30 cellular contexts compared by ENCODE assay signal in the genomic region with DNA sequence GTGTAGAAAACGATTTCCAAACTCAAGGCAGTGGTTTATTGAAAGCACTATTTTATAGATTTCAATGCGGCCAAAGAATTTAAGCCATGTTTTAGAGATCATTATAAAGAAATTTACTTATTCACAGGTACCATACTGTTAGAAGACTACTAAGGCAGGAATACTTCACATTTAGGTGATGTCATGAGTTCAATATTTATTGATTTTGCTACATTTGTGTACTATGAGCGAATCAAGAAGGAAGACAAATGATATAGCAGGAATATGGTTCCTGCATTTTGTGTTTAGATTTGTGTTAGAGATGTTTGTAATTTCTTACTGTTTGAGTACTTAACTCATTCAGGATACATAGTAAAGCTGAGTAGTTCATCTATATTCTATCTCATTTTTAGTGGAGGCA. TPM values are rescaled to one million over a fixed set of nuclear protein-coding genes. Genes with fewer than 3 reads are reported as not detected.
A peak's percentile ranks its signal among the peaks of the same experiment; 100 is the strongest.
DNase-seq lines count a peak whose midpoint lies in the region; ATAC-seq and TF ChIP-seq lines count a peak whose summit lies in the region.
"Had no signal": no experiment of that assay in that cellular context is flagged by ENCODE, and none has a peak within 500 bp of the region (broad histone marks: within the 10 kb centered on the region; RNA-seq: fewer than 3 reads in every experiment).

No MANE protein-coding gene starts in this region.

- no peaks in the 10 kb centered on the region for H3K27me3 Mint-ChIP-seq in activated T-cell treated with anti-CD3 and anti-CD28 coated beads, Interleukin-2, amount 50 U/mL, for 72 hours (ENCODE audit: low read depth)
- H3K27me3 Mint-ChIP-seq in endothelial cell (ENCODE audit: unreplicated experiment) (peaks cover 5% of the 10 kb centered on the region), type B pancreatic cell (no peaks in the 10 kb centered on the region)
- H3K27me3 Mint-ChIP-seq: CD4-positive, alpha-beta memory T cell; dendritic cell treated with granulocyte-macrophage colony-stimulating factor and Interleukin-4, amounts not matched to agents 40 ng/mL and 50 ng/mL, for 4 days; naive B cell; stimulated activated naive B cell treated with anti-CD40 and anti-IgM and Interleukin-4, amounts not matched to agents 10 μg/mL and 1 μg/mL and 100 μg/mL, for 72 hours had no signal

- no peaks in the 10 kb centered on the region for H3K36me3 ChIP-seq in Loucy (ENCODE audit: insufficient read depth, low read length)
- H3K36me3 ChIP-seq: MG63, upper lobe of left lung had no signal

- no peaks in the 10 kb centered on the region for H3K9me2 ChIP-seq in Loucy (replicated peaks; ENCODE audit: low read depth, low read length)

- TF ChIP-seq CTCF in Loucy (conservative IDR thresholded peaks at IDR 0.05; ENCODE audit: low read length) (no peak), endothelial cell (IDR thresholded peaks at IDR 0.05; ENCODE audit: unreplicated experiment) (no peak), type B pancreatic cell (conservative IDR thresholded peaks at IDR 0.05) (no peak)

- peak overlapping the region; percentile 82 for H3K27ac Mint-ChIP-seq in activated T-cell treated with anti-CD3 and anti-CD28 coated beads, Interleukin-2, amount 50 U/mL, for 72 hours
- H3K27ac Mint-ChIP-seq in endothelial cell (ENCODE audit: unreplicated experiment) (peak overlapping the region; percentile 48), type B pancreatic cell (peak overlapping the region; percentile 31)
- H3K27ac Mint-ChIP-seq: dendritic cell treated with granulocyte-macrophage colony-stimulating factor and Interleukin-4, amounts not matched to agents 40 ng/mL and 50 ng/mL, for 4 days; stimulated activated naive B cell treated with anti-CD40 and anti-IgM and Interleukin-4, amounts not matched to agents 10 μg/mL and 1 μg/mL and 100 μg/mL, for 72 hours had no signal

- H3K4me3 ChIP-seq in Loucy (ENCODE audit: low read length, poor library complexity, severe bottlenecking) = peak overlapping the region; percentile 94
- H3K4me3 ChIP-seq: A549, body of pancreas, esophagus muscularis mucosa, GM12878, MG63, SK-N-MC, upper lobe of left lung had no signal

- H3F3A ChIP-seq in Loucy (ENCODE audit: low read depth) = no peaks in the 10 kb centered on the region

- H3K4me3 Mint-ChIP-seq in activated T-cell treated with anti-CD3 and anti-CD28 coated beads, Interleukin-2, amount 50 U/mL, for 72 hours = peak overlapping the region in 1 of 2 donors; percentile 65
- H3K4me3 Mint-ChIP-seq in endothelial cell (ENCODE audit: unreplicated experiment) = no peak overlapping the region
- H3K4me3 Mint-ChIP-seq in type B pancreatic cell = peak overlapping the region; percentile 63
- H3K4me3 Mint-ChIP-seq: dendritic cell treated with granulocyte-macrophage colony-stimulating factor and Interleukin-4, amounts not matched to agents 40 ng/mL and 50 ng/mL, for 4 days had no signal

- no peak for ATAC-seq in activated T-cell treated with anti-CD3 and anti-CD28 coated beads, Interleukin-2, amount 50 U/mL, for 72 hours (replicated peaks in 1 of 2)
- ATAC-seq: A549; body of pancreas; GM12878; stimulated activated naive B cell treated with anti-CD40 and anti-IgM and Interleukin-4, amounts not matched to agents 10 μg/mL and 1 μg/mL and 100 μg/mL, for 72 hours had no signal

- no peak for DNase-seq in activated T-cell treated with anti-CD3 and anti-CD28 coated beads, Interleukin-2, amount 50 U/mL, for 72 hours
- no peak for DNase-seq in activated T-cell treated with anti-CD3 and anti-CD28 coated beads, Interleukin-2, amount 50 U/mL, for 48 hours
- DNase-seq in endothelial cell (ENCODE audit: low spot score) (no peak), type B pancreatic cell (ENCODE audit: extremely low spot score, unreplicated experiment) (no peak), NOMO-1 treated with dmso at 0.1 percent for 144 hours (lab: John Stamatoyannopoulos, UW; ENCODE audit: unreplicated experiment) (no peak), NCI-H2196 (lab: John Stamatoyannopoulos, UW; ENCODE audit: unreplicated experiment) (no peak), kidney tubule cell (ENCODE audit: low spot score) (no peak)
- DNase-seq: activated CD4-positive, alpha-beta T cell treated with anti-CD3 and anti-CD28 coated beads for 48 hours; activated CD8-positive, alpha-beta memory T cell treated with anti-CD3 and anti-CD28 coated beads for 24 hours; activated T-cell treated with anti-CD3 and anti-CD28 coated beads for 4 hours; body of pancreas; CD4-positive, alpha-beta memory T cell; DMS 273 treated with DMSO at 0.1 percent for 48 hours; foreskin fibroblast; head of caudate nucleus; KBM-7; kidney; MG63; midbrain; naive B cell; NCI-H2029; NCI-H524 treated with DMSO at 0.1 percent for 48 hours; stimulated activated naive B cell treated with anti-CD40 and anti-IgM and Interleukin-4, amounts not matched to agents 10 μg/mL and 1 μg/mL and 100 μg/mL, for 72 hours; upper lobe of left lung had no signal

- H3K36me3 Mint-ChIP-seq in activated T-cell treated with anti-CD3 and anti-CD28 coated beads, Interleukin-2, amount 50 U/mL, for 72 hours (ENCODE audit: insufficient read depth in 2 of 2) = peaks cover 4 to 7% of the 10 kb centered on the region in 2 donors
- no peaks in the 10 kb centered on the region for H3K36me3 Mint-ChIP-seq in endothelial cell (ENCODE audit: low read depth, unreplicated experiment)
- peaks cover 3% of the 10 kb centered on the region for H3K36me3 Mint-ChIP-seq in type B pancreatic cell
- H3K36me3 Mint-ChIP-seq: naive B cell had no signal

- no peaks in the 10 kb centered on the region for H3K27me3 ChIP-seq in Loucy (ENCODE audit: insufficient read depth, low read length, poor library complexity, severe bottlenecking)
- H3K27me3 ChIP-seq: body of pancreas, esophagus muscularis mucosa, MG63, upper lobe of left lung had no signal

- no peaks in the 10 kb centered on the region for H3K9me3 Mint-ChIP-seq in activated T-cell treated with anti-CD3 and anti-CD28 coated beads, Interleukin-2, amount 50 U/mL, for 72 hours
- H3K9me3 Mint-ChIP-seq in endothelial cell (ENCODE audit: unreplicated experiment) (no peaks in the 10 kb centered on the region), type B pancreatic cell (no peaks in the 10 kb centered on the region)
- H3K9me3 Mint-ChIP-seq: CD4-positive, alpha-beta memory T cell; dendritic cell treated with granulocyte-macrophage colony-stimulating factor and Interleukin-4, amounts not matched to agents 40 ng/mL and 50 ng/mL, for 4 days; naive B cell; stimulated activated naive B cell treated with anti-CD40 and anti-IgM and Interleukin-4, amounts not matched to agents 10 μg/mL and 1 μg/mL and 100 μg/mL, for 72 hours had no signal

- peaks cover 46% of the 10 kb centered on the region for H3K79me2 ChIP-seq in Loucy (ENCODE audit: insufficient read depth, low read length)

- peaks cover 12% of the 10 kb centered on the region for H4K20me1 ChIP-seq in Loucy (ENCODE audit: insufficient read depth, low read length, poor library complexity, severe bottlenecking)

- peak overlapping the region; percentile 18 for H3K9ac ChIP-seq in Loucy (ENCODE audit: low read depth, low read length, poor library complexity, severe bottlenecking)

- H3K9me3 ChIP-seq in Loucy (ENCODE audit: insufficient read depth, low read depth, low read length) = no peaks in the 10 kb centered on the region
- H3K9me3 ChIP-seq: A549, body of pancreas, esophagus muscularis mucosa, MG63, upper lobe of left lung had no signal

- peaks cover 36% of the 10 kb centered on the region for H3K4me1 ChIP-seq in Loucy (ENCODE audit: insufficient read depth, low read length, poor library complexity, severe bottlenecking)

- peak overlapping the region; percentile 83 for H3K4me2 ChIP-seq in Loucy (ENCODE audit: low read depth, low read length, poor library complexity, severe bottlenecking)

- H3K4me1 Mint-ChIP-seq in activated T-cell treated with anti-CD3 and anti-CD28 coated beads, Interleukin-2, amount 50 U/mL, for 72 hours (ENCODE audit: low read depth) = peaks cover 26% of the 10 kb centered on the region
- peaks cover 17% of the 10 kb centered on the region for H3K4me1 Mint-ChIP-seq in endothelial cell (ENCODE audit: unreplicated experiment)
- H3K4me1 Mint-ChIP-seq in type B pancreatic cell (ENCODE audit: unreplicated experiment) = peaks cover 19% of the 10 kb centered on the region

- no peak overlapping the region for H2AFZ ChIP-seq in Loucy (ENCODE audit: low read length)

RNA-seq across cellular contexts. Expression of a gene that starts 1.7 kb away (rescaled TPM):
- total RNA-seq in activated T-cell treated with anti-CD3 and anti-CD28 coated beads, Interleukin-2, amount 50 U/mL, for 72 hours = 10 to 100 TPM; 64.4 to 64.6 TPM
- total RNA-seq in endothelial cell (ENCODE audit: unreplicated experiment) (36.0 TPM), type B pancreatic cell (ENCODE audit: low replicate concordance) (39.0 and 43.7 TPM in 2 replicates)

Comparison
In these comparisons a context has a peak if more than half of its experiments do, and no peak if none do; other contexts are left out.
1. H3K27ac Mint-ChIP-seq: peak in every context shown above with its lines; median percentile 82 in activated T-cell treated with anti-CD3 and anti-CD28 coated beads, Interleukin-2, amount 50 U/mL, for 72 hours; 48 in endothelial cell; 31 in type B pancreatic cell.